8 cellular contexts compared by ENCODE assay signal in the genomic region with DNA sequence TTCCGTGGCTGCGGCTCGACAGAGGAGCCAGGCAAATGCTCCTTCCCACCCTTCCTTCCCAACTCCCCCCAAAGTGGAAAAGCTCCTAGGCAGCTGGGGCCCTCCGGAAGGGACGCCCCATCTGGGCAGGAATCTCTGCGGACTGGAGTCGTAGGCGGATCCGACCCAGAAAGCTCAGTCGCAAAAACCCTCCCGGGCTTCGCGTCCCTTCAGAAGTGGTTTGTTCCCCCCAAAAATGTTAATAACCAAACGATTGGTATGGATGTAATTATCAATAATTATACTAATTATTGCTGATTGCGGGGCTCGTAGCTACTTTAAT.
DNase-seq lines count a peak whose midpoint lies in the region; FAIRE-seq and TF ChIP-seq lines count a peak whose summit lies in the region.

No MANE protein-coding gene starts in this region.

- TF ChIP-seq CTCF in fibroblast of pulmonary artery (IDR thresholded peaks at IDR 0.05; ENCODE audit: low read length, missing control alignments) (no peak), retinal pigment epithelial cell (conservative IDR thresholded peaks at IDR 0.05; ENCODE audit: low read depth, low read length) (no peak)

- FAIRE-seq in urothelium cell line (lab: Jason Lieb, UNC): no peak

- DNase-seq in GM03348 (ENCODE audit: low spot score) (peak; percentile 51), SK-N-MC (ENCODE audit: low read depth, low spot score) (no peak), fibroblast of pulmonary artery (ENCODE audit: low read depth) (no peak), retinal pigment epithelial cell (ENCODE audit: low read depth) (no peak), islet precursor cell (no peak), NCI-H2081 treated with DMSO at 0.1 percent for 48 hours (lab: John Stamatoyannopoulos, UW) (no peak), urothelium cell line (ENCODE audit: low spot score) (no peak), activated gamma-delta T cell treated with Interleukin-2 at 50 U/mL for 16 hours (no peak)

- peak overlapping the region; percentile 77 for H3K4me3 ChIP-seq in SK-N-MC
- H3K4me3 ChIP-seq in fibroblast of pulmonary artery (replicated peaks; ENCODE audit: low read depth, low read length): peak overlapping the region; percentile 43
- H3K4me3 ChIP-seq in retinal pigment epithelial cell (ENCODE audit: low read length): peak overlapping the region; percentile 29

- peak overlapping the region; percentile 9 for H3K9ac ChIP-seq in SK-N-MC (ENCODE audit: insufficient read length)

- no peaks in the 10 kb centered on the region for H3K36me3 ChIP-seq in SK-N-MC (ENCODE audit: insufficient read depth, low read length)

- H3K27ac ChIP-seq in SK-N-MC: no peak overlapping the region

- no peaks in the 10 kb centered on the region for H3K9me3 ChIP-seq in SK-N-MC (ENCODE audit: low read depth, low read length)
